Comparison of ENCODE assay signal across 8 cellular contexts in the genomic region with DNA sequence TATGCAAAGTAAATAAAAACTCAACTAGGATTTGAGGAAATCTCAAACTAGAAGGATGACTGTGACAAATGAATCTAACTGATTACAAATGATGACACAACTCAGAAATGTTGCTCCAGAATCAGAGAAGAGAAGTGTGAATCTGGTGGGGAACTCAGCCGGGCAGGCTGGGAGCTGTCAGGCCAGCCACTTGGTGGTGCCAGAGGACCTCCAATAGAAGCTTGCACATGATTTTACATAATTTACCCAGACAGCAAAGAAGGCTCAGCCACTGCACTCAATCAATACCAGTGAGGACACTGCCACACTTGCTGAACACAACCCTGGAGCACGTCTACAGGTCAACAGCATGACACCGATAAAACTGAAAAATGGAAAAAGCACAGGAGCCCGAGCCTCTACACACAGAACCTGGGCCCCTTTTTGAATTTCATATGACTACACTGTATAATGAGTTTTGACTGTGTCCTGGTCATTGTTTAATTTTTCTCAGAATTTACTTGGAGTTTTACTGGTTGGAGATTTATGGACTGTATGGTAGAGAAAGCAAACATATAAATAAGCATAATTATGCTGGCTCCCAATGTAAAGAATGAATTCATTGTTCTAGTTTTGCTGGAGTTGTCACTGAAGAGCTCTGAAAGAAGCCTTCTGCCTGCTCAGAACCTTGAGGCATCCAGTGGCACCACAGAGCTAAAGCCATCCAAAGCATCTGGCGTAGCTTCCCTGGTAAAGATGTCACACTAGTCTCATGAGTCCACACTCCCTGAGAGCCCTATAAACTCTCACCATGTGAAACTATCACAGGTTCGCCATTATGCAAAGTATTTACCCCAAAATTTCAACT.
DNase-seq lines count a peak whose midpoint lies in the region; ATAC-seq, FAIRE-seq and TF ChIP-seq lines count a peak whose summit lies in the region.

No MANE protein-coding gene starts in this region.

- no peak overlapping the region for H3K27ac Mint-ChIP-seq in activated CD4-positive, alpha-beta T cell treated with anti-CD3 and anti-CD28 coated beads, Interleukin-2, amount 10 ng/mL, durations not matched to agents 24 days and 14 days
- H3K27ac Mint-ChIP-seq in stimulated activated naive CD8-positive, alpha-beta T cell treated with anti-CD3 and anti-CD28 coated beads, Interleukin-15, amount 100 ng/mL, for 72 hours: peak overlapping the region; percentile 13 to 54

- POLR2A ChIA-PET in A549 (lab: Yijun Ruan, JAX): interaction anchor here (0.8 to 1.6 kb wide), 2 partner anchors 745 to 795 kb away, joined by 3 to 4 read pairs; a partner anchor contains a TSS

- no peak for TF ChIP-seq EP300 in A549 (IDR thresholded peaks at IDR 0.05)

- peaks cover 7% of the 10 kb centered on the region; the same call in 2 of the 3 replicates for H3K4me1 ChIP-seq in A549

- TF ChIP-seq CTCF in A549 (IDR thresholded peaks at IDR 0.05): peak; percentile 77
- TF ChIP-seq CTCF in epithelial cell of esophagus (IDR thresholded peaks at IDR 0.05; ENCODE audit: insufficient read depth, low read depth, low read length, missing control alignments): peak; percentile 90

- WGBS in A549 (ENCODE audit: missing lambda C conversion rate): 40% methylated on average over 6 of the region's 6 CpGs

- intact Hi-C loops in activated CD4-positive, alpha-beta T cell treated with anti-CD3 and anti-CD28 coated beads, Interleukin-2, amount 10 ng/mL, durations not matched to agents 24 days and 14 days (cut with micrococcal nuclease): loop anchor here (5.0 kb wide), 1 partner anchor 1560 kb away; no protein-coding TSS in a partner anchor

- H3K9me3 Mint-ChIP-seq in activated CD4-positive, alpha-beta T cell treated with anti-CD3 and anti-CD28 coated beads, Interleukin-2, amount 10 ng/mL, durations not matched to agents 24 days and 14 days: no peaks in the 10 kb centered on the region
- no peaks in the 10 kb centered on the region for H3K9me3 Mint-ChIP-seq in stimulated activated naive CD8-positive, alpha-beta T cell treated with anti-CD3 and anti-CD28 coated beads, Interleukin-15, amount 100 ng/mL, for 72 hours

- no peaks in the 10 kb centered on the region for H3K4me1 Mint-ChIP-seq in activated CD4-positive, alpha-beta T cell treated with anti-CD3 and anti-CD28 coated beads, Interleukin-2, amount 10 ng/mL, durations not matched to agents 24 days and 14 days
- peaks cover 6% of the 10 kb centered on the region for H3K4me1 Mint-ChIP-seq in stimulated activated naive CD8-positive, alpha-beta T cell treated with anti-CD3 and anti-CD28 coated beads, Interleukin-15, amount 100 ng/mL, for 72 hours

- TF ChIP-seq POLR2A in A549 (IDR thresholded peaks at IDR 0.05; ENCODE audit: low read length) (no peak), GM12891 (IDR thresholded peaks at IDR 0.05; ENCODE audit: low read depth, low read length) (no peak)

- H3K4me3 ChIP-seq in A549 (no peak overlapping the region), epithelial cell of esophagus (ENCODE audit: low read length) (no peak overlapping the region)

- H3K4me2 ChIP-seq in A549: peak overlapping the region; percentile 13; the same call in 1 of the 3 replicates

- peaks cover 11% of the 10 kb centered on the region for H3K27me3 Mint-ChIP-seq in activated CD4-positive, alpha-beta T cell treated with anti-CD3 and anti-CD28 coated beads, Interleukin-2, amount 10 ng/mL, durations not matched to agents 24 days and 14 days
- peaks cover 44% of the 10 kb centered on the region for H3K27me3 Mint-ChIP-seq in stimulated activated naive CD8-positive, alpha-beta T cell treated with anti-CD3 and anti-CD28 coated beads, Interleukin-15, amount 100 ng/mL, for 72 hours

- peak overlapping the region; percentile 35 to 73; a peak in 4 of 6 replicates for H3K27ac ChIP-seq in A549

- peak; percentile 92 to 93 for ATAC-seq in A549
- ATAC-seq in HG03060 (IDR thresholded peaks at IDR 0.05; ENCODE audit: low read depth, unreplicated experiment): peak; percentile 70
- ATAC-seq in stimulated activated naive CD8-positive, alpha-beta T cell treated with anti-CD3 and anti-CD28 coated beads, Interleukin-15, amount 100 ng/mL, for 72 hours: peak; percentile 86

- FAIRE-seq in A549 (lab: Jason Lieb, UNC) (no peak), GM12891 (lab: Jason Lieb, UNC) (peak; percentile 89)

- no peaks in the 10 kb centered on the region for H3K36me3 Mint-ChIP-seq in activated CD4-positive, alpha-beta T cell treated with anti-CD3 and anti-CD28 coated beads, Interleukin-2, amount 10 ng/mL, durations not matched to agents 24 days and 14 days (ENCODE audit: low read depth)

- H3K4me3 Mint-ChIP-seq in activated CD4-positive, alpha-beta T cell treated with anti-CD3 and anti-CD28 coated beads, Interleukin-2, amount 10 ng/mL, durations not matched to agents 24 days and 14 days: no peak overlapping the region
- H3K4me3 Mint-ChIP-seq in stimulated activated naive CD8-positive, alpha-beta T cell treated with anti-CD3 and anti-CD28 coated beads, Interleukin-15, amount 100 ng/mL, for 72 hours: no peak overlapping the region

- CTCF ChIA-PET in A549 (lab: Yijun Ruan, JAX): interaction anchor here (0.6 to 2.3 kb wide), 26 partner anchors 13 to 1576 kb away, joined by 3 to 11 read pairs (median 3); no protein-coding TSS in a partner anchor

- DNase-seq in A549 (ENCODE audit: low read depth in 1 of 2, low spot score in 1 of 2) (peak; percentile 46 to 60), GM12891 (ENCODE audit: insufficient read length, low spot score) (peak; percentile 45), NCI-H2227 treated with DMSO at 0.1 percent for 48 hours (lab: John Stamatoyannopoulos, UW) (peak; percentile 6), epithelial cell of esophagus (ENCODE audit: low read depth) (peak; percentile 77), middle frontal gyrus (ENCODE audit: extremely low spot score, low spot score) (peak; percentile 65)
- peak; percentile 73 for DNase-seq in activated CD4-positive, alpha-beta T cell treated with anti-CD3 and anti-CD28 coated beads, Interleukin-2, amount 10 ng/mL, durations not matched to agents 24 days and 14 days
- DNase-seq in stimulated activated naive CD8-positive, alpha-beta T cell treated with anti-CD3 and anti-CD28 coated beads, Interleukin-15, amount 100 ng/mL, for 72 hours: peak; percentile 34 to 52

- H3K9me3 ChIP-seq in A549: no peaks in the 10 kb centered on the region

- peak; percentile 86 to 93 for TF ChIP-seq RAD21 in A549 (conservative IDR thresholded peaks at IDR 0.05 in 1 of 2, IDR thresholded peaks at IDR 0.05 in 1 of 2)

TF ChIP-seq in A549, 52 proteins besides CTCF, POLR2A, EP300 and RAD21:
- TF ChIP-seq SMC3 (IDR thresholded peaks at IDR 0.05) (peak; percentile 79), FOSB (CRISPR knock-in tag; IDR thresholded peaks at IDR 0.05) (no peak), CEBPB (IDR thresholded peaks at IDR 0.05) (peak in 1 of 2 experiments; percentile 19; a peak in 1 of 4 replicates), KDM5A (IDR thresholded peaks at IDR 0.05) (no peak), CHD4 (IDR thresholded peaks at IDR 0.05; ENCODE audit: borderline replicate concordance) (no peak)

TF ChIP-seq in GM12891, 5 proteins besides CTCF, POLR2A, EP300 and RAD21:
- TF ChIP-seq PAX5 (IDR thresholded peaks at IDR 0.05; ENCODE audit: insufficient read depth, low read length, severe bottlenecking) (no peak), POU2F2 (IDR thresholded peaks at IDR 0.05; ENCODE audit: low read depth, low read length) (no peak), SPI1 (IDR thresholded peaks at IDR 0.05; ENCODE audit: low read depth, low read length) (no peak), TAF1 (IDR thresholded peaks at IDR 0.05; ENCODE audit: low read depth, low read length) (no peak)

Comparison
In these comparisons a context has a peak if more than half of its experiments do, and no peak if none do; other contexts are left out.
1. DNase-seq: peak in every context shown above with its lines; median percentile 77 in epithelial cell of esophagus; 73 in activated CD4-positive, alpha-beta T cell treated with anti-CD3 and anti-CD28 coated beads, Interleukin-2, amount 10 ng/mL, durations not matched to agents 24 days and 14 days; 65 in middle frontal gyrus; 53 in A549; 45 in GM12891; 43 in stimulated activated naive CD8-positive, alpha-beta T cell treated with anti-CD3 and anti-CD28 coated beads, Interleukin-15, amount 100 ng/mL, for 72 hours; 6 in NCI-H2227 treated with DMSO at 0.1 percent for 48 hours.